Comparison of ENCODE assay signal across 1 cellular context in the genomic region with DNA sequence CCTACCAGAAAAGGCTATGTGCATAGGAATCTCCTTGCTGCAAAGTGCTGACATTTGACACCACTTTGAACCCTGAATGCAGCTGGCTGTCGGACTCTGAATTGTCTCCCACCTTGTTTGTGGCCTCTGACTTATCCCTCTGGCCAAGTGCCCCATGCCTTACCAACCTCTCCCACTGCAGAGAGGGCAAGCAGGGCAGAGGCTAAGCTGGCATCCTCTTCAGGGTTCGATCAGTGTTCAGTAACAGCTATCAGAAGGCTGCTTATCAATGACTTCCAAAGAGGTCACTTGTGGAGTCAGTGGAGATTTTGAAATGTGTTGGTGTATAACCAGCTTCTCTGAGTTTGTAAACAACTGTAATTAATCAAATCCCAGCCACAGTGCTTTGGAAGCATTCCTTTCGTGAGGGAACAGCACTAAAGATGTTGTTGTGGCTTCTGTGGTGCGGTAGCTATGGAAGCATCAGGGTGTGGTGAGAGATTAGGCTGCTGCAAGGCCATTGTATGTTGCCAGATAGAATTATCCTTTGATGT.
TF ChIP-seq lines count a peak whose summit lies in the region.

No MANE protein-coding gene starts in this region.

TF ChIP-seq in HepG2, 621 proteins besides CTCF, POLR2A, EP300 and RAD21 (continued from another document and continues in another):
- TF ChIP-seq, protein P1, sequence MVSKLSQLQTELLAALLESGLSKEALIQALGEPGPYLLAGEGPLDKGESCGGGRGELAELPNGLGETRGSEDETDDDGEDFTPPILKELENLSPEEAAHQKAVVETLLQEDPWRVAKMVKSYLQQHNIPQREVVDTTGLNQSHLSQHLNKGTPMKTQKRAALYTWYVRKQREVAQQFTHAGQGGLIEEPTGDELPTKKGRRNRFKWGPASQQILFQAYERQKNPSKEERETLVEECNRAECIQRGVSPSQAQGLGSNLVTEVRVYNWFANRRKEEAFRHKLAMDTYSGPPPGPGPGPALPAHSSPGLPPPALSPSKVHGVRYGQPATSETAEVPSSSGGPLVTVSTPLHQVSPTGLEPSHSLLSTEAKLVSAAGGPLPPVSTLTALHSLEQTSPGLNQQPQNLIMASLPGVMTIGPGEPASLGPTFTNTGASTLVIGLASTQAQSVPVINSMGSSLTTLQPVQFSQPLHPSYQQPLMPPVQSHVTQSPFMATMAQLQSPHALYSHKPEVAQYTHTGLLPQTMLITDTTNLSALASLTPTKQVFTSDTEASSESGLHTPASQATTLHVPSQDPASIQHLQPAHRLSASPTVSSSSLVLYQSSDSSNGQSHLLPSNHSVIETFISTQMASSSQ (IDR thresholded peaks at IDR 0.05; ENCODE audit: low read depth) = no peak
- TF ChIP-seq, protein P1 (CRISPR knock-in tag; IDR thresholded peaks at IDR 0.05; ENCODE audit: borderline replicate concordance) = peak; percentile 30; the same call in 1 of the 2 replicates
- TF ChIP-seq SAP130 (CRISPR knock-in tag; IDR thresholded peaks at IDR 0.05; ENCODE audit: low read depth) (peak; percentile 56), HOXD1 (CRISPR knock-in tag; IDR thresholded peaks at IDR 0.05) (0 out of 2 replicates have a peak, but pooled peaks have one; percentile 31), TGIF2 (CRISPR knock-in tag; IDR thresholded peaks at IDR 0.05) (peak; percentile 83), CREM (IDR thresholded peaks at IDR 0.05) (peak; percentile 41; the same call in 1 of the 2 replicates), CREM (CRISPR knock-in tag; IDR thresholded peaks at IDR 0.05) (no peak), HDAC2 (CRISPR knock-in tag; IDR thresholded peaks at IDR 0.05) (peak; percentile 60; the same call in 1 of the 2 replicates), PITX1 (CRISPR knock-in tag; IDR thresholded peaks at IDR 0.05) (peak; percentile 32; the same call in 1 of the 2 replicates), RARA (CRISPR knock-in tag; IDR thresholded peaks at IDR 0.05) (peak; percentile 61), EEA1 (CRISPR knock-in tag; IDR thresholded peaks at IDR 0.05; ENCODE audit: borderline replicate concordance) (no peak), SOX5 (CRISPR knock-in tag; IDR thresholded peaks at IDR 0.05; ENCODE audit: borderline replicate concordance) (peak; percentile 25; the same call in 1 of the 2 replicates), ZNF160 (CRISPR knock-in tag; IDR thresholded peaks at IDR 0.05) (0 out of 2 replicates have a peak, but pooled peaks have one; percentile 19), ARID2 (CRISPR knock-in tag; IDR thresholded peaks at IDR 0.05; ENCODE audit: borderline replicate concordance) (0 out of 2 replicates have a peak, but pooled peaks have one; percentile 13), FOSL1 (CRISPR knock-in tag; IDR thresholded peaks at IDR 0.05; ENCODE audit: borderline replicate concordance) (peak; percentile 8; the same call in 1 of the 2 replicates), SOX13 (IDR thresholded peaks at IDR 0.05) (no peak), SOX13 (CRISPR knock-in tag; conservative IDR thresholded peaks at IDR 0.05 in 1 of 2, IDR thresholded peaks at IDR 0.05 in 1 of 2) (peak in 1 of 2 experiments; percentile 50; a peak in 2 of 4 replicates), GATAD2A (CRISPR knock-in tag; IDR thresholded peaks at IDR 0.05) (peak; percentile 36), DPF2 (CRISPR knock-in tag; IDR thresholded peaks at IDR 0.05; ENCODE audit: borderline replicate concordance, low read depth) (0 out of 2 replicates have a peak, but pooled peaks have one; percentile 31), SP4 (CRISPR knock-in tag; IDR thresholded peaks at IDR 0.05) (no peak), MED1 (CRISPR knock-in tag; IDR thresholded peaks at IDR 0.05) (peak; percentile 63), TP53 (CRISPR knock-in tag; conservative IDR thresholded peaks at IDR 0.05) (0 out of 2 replicates have a peak, but pooled peaks have one; percentile 49), ZNF264 (CRISPR knock-in tag; IDR thresholded peaks at IDR 0.05) (0 out of 2 replicates have a peak, but pooled peaks have one; percentile 11), EHMT2 (IDR thresholded peaks at IDR 0.05; ENCODE audit: borderline replicate concordance, low read depth, low read length) (peak; percentile 30; the same call in 1 of the 2 replicates), NONO (IDR thresholded peaks at IDR 0.05) (no peak), NONO (CRISPR knock-in tag; conservative IDR thresholded peaks at IDR 0.05) (no peak), TCF7 (IDR thresholded peaks at IDR 0.05; ENCODE audit: low read depth) (peak; percentile 66), ISL2 (CRISPR knock-in tag; IDR thresholded peaks at IDR 0.05) (peak; percentile 68), TEAD3 (CRISPR knock-in tag; optimal IDR thresholded peaks at IDR 0.05; ENCODE audit: borderline replicate concordance) (peak; percentile 20), KLF12 (CRISPR knock-in tag; IDR thresholded peaks at IDR 0.05; ENCODE audit: borderline replicate concordance) (peak; percentile 65; the same call in 1 of the 2 replicates), KDM6A (CRISPR knock-in tag; IDR thresholded peaks at IDR 0.05; ENCODE audit: low read depth) (0 out of 2 replicates have a peak, but pooled peaks have one; percentile 39), JUND (CRISPR knock-in tag; IDR thresholded peaks at IDR 0.05) (0 out of 2 replicates have a peak, but pooled peaks have one; percentile 15), SIX1 (CRISPR knock-in tag; IDR thresholded peaks at IDR 0.05; ENCODE audit: borderline replicate concordance) (peak; percentile 96), BORCS8-MEF2B (CRISPR knock-in tag; IDR thresholded peaks at IDR 0.05) (0 out of 2 replicates have a peak, but pooled peaks have one; percentile 30), ZNF564 (CRISPR knock-in tag; IDR thresholded peaks at IDR 0.05) (no peak), TBX2 (CRISPR knock-in tag; IDR thresholded peaks at IDR 0.05; ENCODE audit: borderline replicate concordance) (peak; percentile 39; the same call in 1 of the 2 replicates), HOXA3 (CRISPR knock-in tag; IDR thresholded peaks at IDR 0.05) (peak; percentile 59; the same call in 1 of the 2 replicates), ASH2L (IDR thresholded peaks at IDR 0.05; ENCODE audit: insufficient read length, low read depth, low read length) (peak; percentile 24), ZMYM3 (CRISPR knock-in tag; IDR thresholded peaks at IDR 0.05) (0 out of 2 replicates have a peak, but pooled peaks have one; percentile 53), ZBTB7B (CRISPR knock-in tag; IDR thresholded peaks at IDR 0.05) (0 out of 2 replicates have a peak, but pooled peaks have one; percentile 67)
- TF ChIP-seq, protein P2, sequence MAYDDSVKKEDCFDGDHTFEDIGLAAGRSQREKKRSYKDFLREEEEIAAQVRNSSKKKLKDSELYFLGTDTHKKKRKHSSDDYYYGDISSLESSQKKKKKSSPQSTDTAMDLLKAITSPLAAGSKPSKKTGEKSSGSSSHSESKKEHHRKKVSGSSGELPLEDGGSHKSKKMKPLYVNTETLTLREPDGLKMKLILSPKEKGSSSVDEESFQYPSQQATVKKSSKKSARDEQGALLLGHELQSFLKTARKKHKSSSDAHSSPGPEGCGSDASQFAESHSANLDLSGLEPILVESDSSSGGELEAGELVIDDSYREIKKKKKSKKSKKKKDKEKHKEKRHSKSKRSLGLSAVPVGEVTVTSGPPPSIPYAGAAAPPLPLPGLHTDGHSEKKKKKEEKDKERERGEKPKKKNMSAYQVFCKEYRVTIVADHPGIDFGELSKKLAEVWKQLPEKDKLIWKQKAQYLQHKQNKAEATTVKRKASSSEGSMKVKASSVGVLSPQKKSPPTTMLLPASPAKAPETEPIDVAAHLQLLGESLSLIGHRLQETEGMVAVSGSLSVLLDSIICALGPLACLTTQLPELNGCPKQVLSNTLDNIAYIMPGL (CRISPR knock-in tag; IDR thresholded peaks at IDR 0.05; ENCODE audit: borderline replicate concordance in 1 of 2, low read depth in 1 of 2) = peak in 1 of 2 experiments; percentile 5; a peak in 1 of 4 replicates
- TF ChIP-seq, protein P3, sequence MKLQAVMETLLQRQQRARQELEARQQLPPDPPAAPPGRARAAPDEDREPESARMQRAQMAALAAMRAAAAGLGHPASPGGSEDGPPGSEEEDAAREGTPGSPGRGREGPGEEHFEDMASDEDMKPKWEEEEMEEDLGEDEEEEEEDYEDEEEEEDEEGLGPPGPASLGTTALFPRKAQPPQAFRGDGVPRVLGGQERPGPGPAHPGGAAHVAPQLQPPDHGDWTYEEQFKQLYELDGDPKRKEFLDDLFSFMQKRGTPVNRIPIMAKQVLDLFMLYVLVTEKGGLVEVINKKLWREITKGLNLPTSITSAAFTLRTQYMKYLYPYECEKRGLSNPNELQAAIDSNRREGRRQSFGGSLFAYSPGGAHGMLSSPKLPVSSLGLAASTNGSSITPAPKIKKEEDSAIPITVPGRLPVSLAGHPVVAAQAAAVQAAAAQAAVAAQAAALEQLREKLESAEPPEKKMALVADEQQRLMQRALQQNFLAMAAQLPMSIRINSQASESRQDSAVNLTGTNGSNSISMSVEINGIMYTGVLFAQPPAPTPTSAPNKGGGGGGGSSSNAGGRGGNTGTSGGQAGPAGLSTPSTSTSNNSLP (IDR thresholded peaks at IDR 0.05; ENCODE audit: low read depth, low read length) = peak; percentile 64; the same call in 1 of the 2 replicates
- TF ChIP-seq, protein P4, sequence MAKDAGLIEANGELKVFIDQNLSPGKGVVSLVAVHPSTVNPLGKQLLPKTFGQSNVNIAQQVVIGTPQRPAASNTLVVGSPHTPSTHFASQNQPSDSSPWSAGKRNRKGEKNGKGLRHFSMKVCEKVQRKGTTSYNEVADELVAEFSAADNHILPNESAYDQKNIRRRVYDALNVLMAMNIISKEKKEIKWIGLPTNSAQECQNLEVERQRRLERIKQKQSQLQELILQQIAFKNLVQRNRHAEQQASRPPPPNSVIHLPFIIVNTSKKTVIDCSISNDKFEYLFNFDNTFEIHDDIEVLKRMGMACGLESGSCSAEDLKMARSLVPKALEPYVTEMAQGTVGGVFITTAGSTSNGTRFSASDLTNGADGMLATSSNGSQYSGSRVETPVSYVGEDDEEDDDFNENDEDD (CRISPR knock-in tag; IDR thresholded peaks at IDR 0.05; ENCODE audit: borderline replicate concordance) = no peak
- TF ChIP-seq, protein P5, sequence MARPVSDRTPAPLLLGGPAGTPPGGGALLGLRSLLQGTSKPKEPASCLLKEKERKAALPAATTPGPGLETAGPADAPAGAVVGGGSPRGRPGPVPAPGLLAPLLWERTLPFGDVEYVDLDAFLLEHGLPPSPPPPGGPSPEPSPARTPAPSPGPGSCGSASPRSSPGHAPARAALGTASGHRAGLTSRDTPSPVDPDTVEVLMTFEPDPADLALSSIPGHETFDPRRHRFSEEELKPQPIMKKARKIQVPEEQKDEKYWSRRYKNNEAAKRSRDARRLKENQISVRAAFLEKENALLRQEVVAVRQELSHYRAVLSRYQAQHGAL (CRISPR knock-in tag; IDR thresholded peaks at IDR 0.05; ENCODE audit: not compliant biosample characterization) = peak; percentile 47
- TF ChIP-seq, protein P6, sequence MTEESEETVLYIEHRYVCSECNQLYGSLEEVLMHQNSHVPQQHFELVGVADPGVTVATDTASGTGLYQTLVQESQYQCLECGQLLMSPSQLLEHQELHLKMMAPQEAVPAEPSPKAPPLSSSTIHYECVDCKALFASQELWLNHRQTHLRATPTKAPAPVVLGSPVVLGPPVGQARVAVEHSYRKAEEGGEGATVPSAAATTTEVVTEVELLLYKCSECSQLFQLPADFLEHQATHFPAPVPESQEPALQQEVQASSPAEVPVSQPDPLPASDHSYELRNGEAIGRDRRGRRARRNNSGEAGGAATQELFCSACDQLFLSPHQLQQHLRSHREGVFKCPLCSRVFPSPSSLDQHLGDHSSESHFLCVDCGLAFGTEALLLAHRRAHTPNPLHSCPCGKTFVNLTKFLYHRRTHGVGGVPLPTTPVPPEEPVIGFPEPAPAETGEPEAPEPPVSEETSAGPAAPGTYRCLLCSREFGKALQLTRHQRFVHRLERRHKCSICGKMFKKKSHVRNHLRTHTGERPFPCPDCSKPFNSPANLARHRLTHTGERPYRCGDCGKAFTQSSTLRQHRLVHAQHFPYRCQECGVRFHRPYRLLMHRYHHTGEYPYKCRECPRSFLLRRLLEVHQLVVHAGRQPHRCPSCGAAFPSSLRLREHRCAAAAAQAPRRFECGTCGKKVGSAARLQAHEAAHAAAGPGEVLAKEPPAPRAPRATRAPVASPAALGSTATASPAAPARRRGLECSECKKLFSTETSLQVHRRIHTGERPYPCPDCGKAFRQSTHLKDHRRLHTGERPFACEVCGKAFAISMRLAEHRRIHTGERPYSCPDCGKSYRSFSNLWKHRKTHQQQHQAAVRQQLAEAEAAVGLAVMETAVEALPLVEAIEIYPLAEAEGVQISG (CRISPR knock-in tag; IDR thresholded peaks at IDR 0.05) = peak; percentile 33; the same call in 1 of the 2 replicates
- TF ChIP-seq, protein P7, sequence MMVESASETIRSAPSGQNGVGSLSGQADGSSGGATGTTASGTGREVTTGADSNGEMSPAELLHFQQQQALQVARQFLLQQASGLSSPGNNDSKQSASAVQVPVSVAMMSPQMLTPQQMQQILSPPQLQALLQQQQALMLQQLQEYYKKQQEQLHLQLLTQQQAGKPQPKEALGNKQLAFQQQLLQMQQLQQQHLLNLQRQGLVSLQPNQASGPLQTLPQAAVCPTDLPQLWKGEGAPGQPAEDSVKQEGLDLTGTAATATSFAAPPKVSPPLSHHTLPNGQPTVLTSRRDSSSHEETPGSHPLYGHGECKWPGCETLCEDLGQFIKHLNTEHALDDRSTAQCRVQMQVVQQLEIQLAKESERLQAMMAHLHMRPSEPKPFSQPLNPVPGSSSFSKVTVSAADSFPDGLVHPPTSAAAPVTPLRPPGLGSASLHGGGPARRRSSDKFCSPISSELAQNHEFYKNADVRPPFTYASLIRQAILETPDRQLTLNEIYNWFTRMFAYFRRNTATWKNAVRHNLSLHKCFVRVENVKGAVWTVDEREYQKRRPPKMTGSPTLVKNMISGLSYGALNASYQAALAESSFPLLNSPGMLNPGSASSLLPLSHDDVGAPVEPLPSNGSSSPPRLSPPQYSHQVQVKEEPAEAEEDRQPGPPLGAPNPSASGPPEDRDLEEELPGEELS (CRISPR knock-in tag; IDR thresholded peaks at IDR 0.05) = peak; percentile 55
